1 cellular context compared by ENCODE assay signal in genomic region chr12:123757555-123757954, GRCh38.
TF ChIP-seq lines count a peak whose summit lies in the region.

No MANE protein-coding gene starts in this region.

TF ChIP-seq in IMR-90, 13 proteins besides CTCF, POLR2A, EP300 and RAD21:
- TF ChIP-seq, protein P1, sequence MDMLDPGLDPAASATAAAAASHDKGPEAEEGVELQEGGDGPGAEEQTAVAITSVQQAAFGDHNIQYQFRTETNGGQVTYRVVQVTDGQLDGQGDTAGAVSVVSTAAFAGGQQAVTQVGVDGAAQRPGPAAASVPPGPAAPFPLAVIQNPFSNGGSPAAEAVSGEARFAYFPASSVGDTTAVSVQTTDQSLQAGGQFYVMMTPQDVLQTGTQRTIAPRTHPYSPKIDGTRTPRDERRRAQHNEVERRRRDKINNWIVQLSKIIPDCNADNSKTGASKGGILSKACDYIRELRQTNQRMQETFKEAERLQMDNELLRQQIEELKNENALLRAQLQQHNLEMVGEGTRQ (IDR thresholded peaks at IDR 0.05; ENCODE audit: low read depth, low read length) = peak; percentile 49; the same call in 1 of the 2 replicates
- TF ChIP-seq BHLHE40 (IDR thresholded peaks at IDR 0.05; ENCODE audit: low read depth, low read length) (peak; percentile 98), MXI1 (IDR thresholded peaks at IDR 0.05; ENCODE audit: borderline replicate concordance, low read depth, low read length) (peak; percentile 84), CEBPB (IDR thresholded peaks at IDR 0.05; ENCODE audit: low read depth, low read length) (peak; percentile 64; the same call in 1 of the 2 replicates), RFX5 (IDR thresholded peaks at IDR 0.05; ENCODE audit: low read depth, low read length) (no peak)
